ENCODE assay signal across 9 cellular contexts in genomic region chr12:112331891-112332290, GRCh38.
"Had no signal": no experiment of that assay in that cellular context is flagged by ENCODE, and none has a peak within 500 bp of the region (broad histone marks: within the 10 kb centered on the region; RNA-seq: fewer than 3 reads in every experiment).

No MANE protein-coding gene starts in this region.

- H3K9me3 ChIP-seq: heart left ventricle, pancreas had no signal

- H3K27me3 Mint-ChIP-seq: activated CD4-positive, alpha-beta T cell treated with anti-CD3 and anti-CD28 coated beads, Interleukin-2, amount 10 ng/mL, durations not matched to agents 24 days and 14 days had no signal

- H3K27ac Mint-ChIP-seq: activated CD4-positive, alpha-beta T cell treated with anti-CD3 and anti-CD28 coated beads, Interleukin-2, amount 10 ng/mL, durations not matched to agents 24 days and 14 days; activated T-helper 1 cell treated with anti-CD3 and anti-CD28 coated beads, Interleukin-12 subunit alpha, Interleukin-12 subunit beta, Interleukin-2, Interleukin-4 antibody, amounts not matched to agents 30 ng/mL and 10 ng/mL and 1 ng/mL, durations not matched to agents 14 hours and 24 hours and 36 hours; T-helper 2 cell treated with Interferon-gamma antibody and Interleukin-4, amounts not matched to agents 5 μg/mL and 100 μg/mL, for 36 hours had no signal

- H3K27ac ChIP-seq: heart left ventricle, pancreas had no signal

- DNase-seq: activated CD4-positive, alpha-beta T cell treated with anti-CD3 and anti-CD28 coated beads, Interleukin-2, amount 10 ng/mL, durations not matched to agents 24 days and 14 days; activated naive CD4-positive, alpha-beta T cell; heart left ventricle; pancreas; stimulated activated CD4-positive, alpha-beta T cell treated with anti-CD3 and anti-CD28 coated beads, Interleukin-12 subunit alpha, Interleukin-12 subunit beta, amount 100 ng/mL, for 4 hours; stimulated activated naive CD4-positive, alpha-beta T cell treated with Interleukin-2 at 50 U/mL for 16 hours; trophoblast cell had no signal

- H3K27me3 ChIP-seq: heart left ventricle, pancreas had no signal

- H3K36me3 ChIP-seq: heart left ventricle, pancreas had no signal

- H3K4me1 Mint-ChIP-seq: activated CD4-positive, alpha-beta T cell treated with anti-CD3 and anti-CD28 coated beads, Interleukin-2, amount 10 ng/mL, durations not matched to agents 24 days and 14 days had no signal

- H3K4me3 ChIP-seq: heart left ventricle, pancreas had no signal

- H3K9me3 Mint-ChIP-seq: activated CD4-positive, alpha-beta T cell treated with anti-CD3 and anti-CD28 coated beads, Interleukin-2, amount 10 ng/mL, durations not matched to agents 24 days and 14 days; activated T-helper 1 cell treated with anti-CD3 and anti-CD28 coated beads, Interleukin-12 subunit alpha, Interleukin-12 subunit beta, Interleukin-2, Interleukin-4 antibody, amounts not matched to agents 30 ng/mL and 10 ng/mL and 1 ng/mL, durations not matched to agents 14 hours and 24 hours and 36 hours; T-helper 2 cell treated with Interferon-gamma antibody and Interleukin-4, amounts not matched to agents 5 μg/mL and 100 μg/mL, for 36 hours had no signal

- H3K4me3 Mint-ChIP-seq: activated CD4-positive, alpha-beta T cell treated with anti-CD3 and anti-CD28 coated beads, Interleukin-2, amount 10 ng/mL, durations not matched to agents 24 days and 14 days; activated T-helper 1 cell treated with anti-CD3 and anti-CD28 coated beads, Interleukin-12 subunit alpha, Interleukin-12 subunit beta, Interleukin-2, Interleukin-4 antibody, amounts not matched to agents 30 ng/mL and 10 ng/mL and 1 ng/mL, durations not matched to agents 14 hours and 24 hours and 36 hours; T-helper 2 cell treated with Interferon-gamma antibody and Interleukin-4, amounts not matched to agents 5 μg/mL and 100 μg/mL, for 36 hours had no signal
